In the genomic region with DNA sequence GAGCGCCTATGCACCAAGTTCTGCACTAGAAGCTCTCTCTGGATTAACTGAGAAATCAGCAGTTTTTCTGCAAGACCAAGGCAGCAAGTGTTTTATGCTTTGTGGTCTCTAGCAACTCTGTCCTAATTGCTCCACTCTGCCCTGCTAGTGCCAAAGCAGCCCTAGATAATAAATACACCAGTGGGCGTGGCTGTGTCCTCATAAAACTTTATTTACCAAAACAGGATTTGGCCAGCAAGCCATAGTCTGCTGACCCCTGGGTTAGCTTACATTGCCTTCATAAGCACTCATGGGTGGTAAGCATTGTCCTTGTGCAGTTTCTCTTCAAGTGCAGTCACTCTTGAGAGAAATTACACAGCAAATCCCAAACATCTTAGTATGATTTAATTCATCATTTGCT, we compare ENCODE assay signal across 1 cellular context.
TF ChIP-seq lines count a peak whose summit lies in the region.

No MANE protein-coding gene starts in this region.

TF ChIP-seq in GM23338, 12 proteins besides CTCF, POLR2A, EP300 and RAD21 (continued from another document):
- TF ChIP-seq, protein P1, sequence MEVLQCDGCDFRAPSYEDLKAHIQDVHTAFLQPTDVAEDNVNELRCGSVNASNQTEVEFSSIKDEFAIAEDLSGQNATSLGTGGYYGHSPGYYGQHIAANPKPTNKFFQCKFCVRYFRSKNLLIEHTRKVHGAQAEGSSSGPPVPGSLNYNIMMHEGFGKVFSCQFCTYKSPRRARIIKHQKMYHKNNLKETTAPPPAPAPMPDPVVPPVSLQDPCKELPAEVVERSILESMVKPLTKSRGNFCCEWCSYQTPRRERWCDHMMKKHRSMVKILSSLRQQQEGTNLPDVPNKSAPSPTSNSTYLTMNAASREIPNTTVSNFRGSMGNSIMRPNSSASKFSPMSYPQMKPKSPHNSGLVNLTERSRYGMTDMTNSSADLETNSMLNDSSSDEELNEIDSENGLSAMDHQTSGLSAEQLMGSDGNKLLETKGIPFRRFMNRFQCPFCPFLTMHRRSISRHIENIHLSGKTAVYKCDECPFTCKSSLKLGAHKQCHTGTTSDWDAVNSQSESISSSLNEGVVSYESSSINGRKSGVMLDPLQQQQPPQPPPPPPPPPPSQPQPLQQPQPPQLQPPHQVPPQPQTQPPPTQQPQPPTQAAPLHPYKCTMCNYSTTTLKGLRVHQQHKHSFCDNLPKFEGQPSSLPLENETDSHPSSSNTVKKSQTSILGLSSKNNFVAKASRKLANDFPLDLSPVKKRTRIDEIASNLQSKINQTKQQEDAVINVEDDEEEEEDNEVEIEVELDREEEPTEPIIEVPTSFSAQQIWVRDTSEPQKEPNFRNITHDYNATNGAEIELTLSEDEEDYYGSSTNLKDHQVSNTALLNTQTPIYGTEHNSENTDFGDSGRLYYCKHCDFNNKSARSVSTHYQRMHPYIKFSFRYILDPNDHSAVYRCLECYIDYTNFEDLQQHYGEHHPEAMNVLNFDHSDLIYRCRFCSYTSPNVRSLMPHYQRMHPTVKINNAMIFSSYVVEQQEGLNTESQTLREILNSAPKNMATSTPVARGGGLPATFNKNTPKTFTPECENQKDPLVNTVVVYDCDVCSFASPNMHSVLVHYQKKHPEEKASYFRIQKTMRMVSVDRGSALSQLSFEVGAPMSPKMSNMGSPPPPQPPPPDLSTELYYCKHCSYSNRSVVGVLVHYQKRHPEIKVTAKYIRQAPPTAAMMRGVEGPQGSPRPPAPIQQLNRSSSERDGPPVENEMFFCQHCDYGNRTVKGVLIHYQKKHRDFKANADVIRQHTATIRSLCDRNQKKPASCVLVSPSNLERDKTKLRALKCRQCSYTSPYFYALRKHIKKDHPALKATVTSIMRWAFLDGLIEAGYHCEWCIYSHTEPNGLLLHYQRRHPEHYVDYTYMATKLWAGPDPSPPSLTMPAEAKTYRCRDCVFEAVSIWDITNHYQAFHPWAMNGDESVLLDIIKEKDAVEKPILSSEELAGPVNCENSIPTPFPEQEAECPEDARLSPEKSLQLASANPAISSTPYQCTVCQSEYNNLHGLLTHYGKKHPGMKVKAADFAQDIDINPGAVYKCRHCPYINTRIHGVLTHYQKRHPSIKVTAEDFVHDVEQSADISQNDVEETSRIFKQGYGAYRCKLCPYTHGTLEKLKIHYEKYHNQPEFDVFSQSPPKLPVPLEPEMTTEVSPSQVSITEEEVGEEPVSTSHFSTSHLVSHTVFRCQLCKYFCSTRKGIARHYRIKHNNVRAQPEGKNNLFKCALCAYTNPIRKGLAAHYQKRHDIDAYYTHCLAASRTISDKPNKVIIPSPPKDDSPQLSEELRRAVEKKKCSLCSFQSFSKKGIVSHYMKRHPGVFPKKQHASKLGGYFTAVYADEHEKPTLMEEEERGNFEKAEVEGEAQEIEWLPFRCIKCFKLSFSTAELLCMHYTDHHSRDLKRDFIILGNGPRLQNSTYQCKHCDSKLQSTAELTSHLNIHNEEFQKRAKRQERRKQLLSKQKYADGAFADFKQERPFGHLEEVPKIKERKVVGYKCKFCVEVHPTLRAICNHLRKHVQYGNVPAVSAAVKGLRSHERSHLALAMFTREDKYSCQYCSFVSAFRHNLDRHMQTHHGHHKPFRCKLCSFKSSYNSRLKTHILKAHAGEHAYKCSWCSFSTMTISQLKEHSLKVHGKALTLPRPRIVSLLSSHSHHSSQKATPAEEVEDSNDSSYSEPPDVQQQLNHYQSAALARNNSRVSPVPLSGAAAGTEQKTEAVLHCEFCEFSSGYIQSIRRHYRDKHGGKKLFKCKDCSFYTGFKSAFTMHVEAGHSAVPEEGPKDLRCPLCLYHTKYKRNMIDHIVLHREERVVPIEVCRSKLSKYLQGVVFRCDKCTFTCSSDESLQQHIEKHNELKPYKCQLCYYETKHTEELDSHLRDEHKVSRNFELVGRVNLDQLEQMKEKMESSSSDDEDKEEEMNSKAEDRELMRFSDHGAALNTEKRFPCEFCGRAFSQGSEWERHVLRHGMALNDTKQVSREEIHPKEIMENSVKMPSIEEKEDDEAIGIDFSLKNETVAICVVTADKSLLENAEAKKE (CRISPR knock-in tag; IDR thresholded peaks at IDR 0.05) = no peak
- TF ChIP-seq, protein P2, sequence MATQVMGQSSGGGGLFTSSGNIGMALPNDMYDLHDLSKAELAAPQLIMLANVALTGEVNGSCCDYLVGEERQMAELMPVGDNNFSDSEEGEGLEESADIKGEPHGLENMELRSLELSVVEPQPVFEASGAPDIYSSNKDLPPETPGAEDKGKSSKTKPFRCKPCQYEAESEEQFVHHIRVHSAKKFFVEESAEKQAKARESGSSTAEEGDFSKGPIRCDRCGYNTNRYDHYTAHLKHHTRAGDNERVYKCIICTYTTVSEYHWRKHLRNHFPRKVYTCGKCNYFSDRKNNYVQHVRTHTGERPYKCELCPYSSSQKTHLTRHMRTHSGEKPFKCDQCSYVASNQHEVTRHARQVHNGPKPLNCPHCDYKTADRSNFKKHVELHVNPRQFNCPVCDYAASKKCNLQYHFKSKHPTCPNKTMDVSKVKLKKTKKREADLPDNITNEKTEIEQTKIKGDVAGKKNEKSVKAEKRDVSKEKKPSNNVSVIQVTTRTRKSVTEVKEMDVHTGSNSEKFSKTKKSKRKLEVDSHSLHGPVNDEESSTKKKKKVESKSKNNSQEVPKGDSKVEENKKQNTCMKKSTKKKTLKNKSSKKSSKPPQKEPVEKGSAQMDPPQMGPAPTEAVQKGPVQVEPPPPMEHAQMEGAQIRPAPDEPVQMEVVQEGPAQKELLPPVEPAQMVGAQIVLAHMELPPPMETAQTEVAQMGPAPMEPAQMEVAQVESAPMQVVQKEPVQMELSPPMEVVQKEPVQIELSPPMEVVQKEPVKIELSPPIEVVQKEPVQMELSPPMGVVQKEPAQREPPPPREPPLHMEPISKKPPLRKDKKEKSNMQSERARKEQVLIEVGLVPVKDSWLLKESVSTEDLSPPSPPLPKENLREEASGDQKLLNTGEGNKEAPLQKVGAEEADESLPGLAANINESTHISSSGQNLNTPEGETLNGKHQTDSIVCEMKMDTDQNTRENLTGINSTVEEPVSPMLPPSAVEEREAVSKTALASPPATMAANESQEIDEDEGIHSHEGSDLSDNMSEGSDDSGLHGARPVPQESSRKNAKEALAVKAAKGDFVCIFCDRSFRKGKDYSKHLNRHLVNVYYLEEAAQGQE (IDR thresholded peaks at IDR 0.05; ENCODE audit: unreplicated experiment) = no peak
- TF ChIP-seq ZNF114 (CRISPR knock-in tag; IDR thresholded peaks at IDR 0.05) (no peak), EZH2 (IDR thresholded peaks at IDR 0.05; ENCODE audit: low read depth, unreplicated experiment) (no peak)
- TF ChIP-seq, protein P3, sequence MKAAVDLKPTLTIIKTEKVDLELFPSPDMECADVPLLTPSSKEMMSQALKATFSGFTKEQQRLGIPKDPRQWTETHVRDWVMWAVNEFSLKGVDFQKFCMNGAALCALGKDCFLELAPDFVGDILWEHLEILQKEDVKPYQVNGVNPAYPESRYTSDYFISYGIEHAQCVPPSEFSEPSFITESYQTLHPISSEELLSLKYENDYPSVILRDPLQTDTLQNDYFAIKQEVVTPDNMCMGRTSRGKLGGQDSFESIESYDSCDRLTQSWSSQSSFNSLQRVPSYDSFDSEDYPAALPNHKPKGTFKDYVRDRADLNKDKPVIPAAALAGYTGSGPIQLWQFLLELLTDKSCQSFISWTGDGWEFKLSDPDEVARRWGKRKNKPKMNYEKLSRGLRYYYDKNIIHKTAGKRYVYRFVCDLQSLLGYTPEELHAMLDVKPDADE (IDR thresholded peaks at IDR 0.05) = no peak
